ENCODE assay signal across 9 cellular contexts in genomic region chr2:173571021-173571821, GRCh38.
DNase-seq lines count a peak whose midpoint lies in the region; ATAC-seq and TF ChIP-seq lines count a peak whose summit lies in the region.
"Had no signal": no experiment of that assay in that cellular context is flagged by ENCODE, and none has a peak within 500 bp of the region (broad histone marks: within the 10 kb centered on the region; RNA-seq: fewer than 3 reads in every experiment).

No MANE protein-coding gene starts in this region.

- H3K9ac ChIP-seq in HUES6 (ENCODE audit: low read length): no peak overlapping the region

- H3K9me3 ChIP-seq in HUES6 (ENCODE audit: control insufficient read depth, insufficient read depth, low read depth, low read length) (no peaks in the 10 kb centered on the region), Panc1 (ENCODE audit: control insufficient read depth, insufficient read depth, low read depth, low read length) (peaks cover 4% of the 10 kb centered on the region; the same call in 1 of the 2 replicates), stomach (no peaks in the 10 kb centered on the region), sigmoid colon (no peaks in the 10 kb centered on the region)
- H3K9me3 ChIP-seq: thoracic aorta had no signal

- peak; percentile 24 for DNase-seq in COLO668 (lab: John Stamatoyannopoulos, UW; ENCODE audit: unreplicated experiment)
- peak; percentile 30 for DNase-seq in Panc1 (ENCODE audit: low read depth, low spot score)
- peak in 1 of 2 donors; percentile 67 for DNase-seq in foreskin fibroblast
- DNase-seq in stomach: no peak
- DNase-seq in sigmoid colon: no peak
- no peak for DNase-seq in activated T-cell treated with anti-CD3 and anti-CD28 coated beads, Interleukin-2, amount 50 U/mL, for 72 hours

- ATAC-seq in Panc1 (peak; percentile 89), GM18502 (IDR thresholded peaks at IDR 0.05; ENCODE audit: poor library complexity, unreplicated experiment) (no peak)
- ATAC-seq in activated T-cell treated with anti-CD3 and anti-CD28 coated beads, Interleukin-2, amount 50 U/mL, for 72 hours (replicated peaks in 1 of 2): no peak

- no peak overlapping the region for H3K4me3 Mint-ChIP-seq in activated T-cell treated with anti-CD3 and anti-CD28 coated beads, Interleukin-2, amount 50 U/mL, for 72 hours

- H3K4me1 ChIP-seq in HUES6 (ENCODE audit: control insufficient read depth, insufficient read depth, low read length): peaks cover 28% of the 10 kb centered on the region
- peaks cover 13% of the 10 kb centered on the region for H3K4me1 ChIP-seq in Panc1 (ENCODE audit: control insufficient read depth, insufficient read depth, low read length)
- peaks cover 6 to 22% (median 14%) of the 10 kb centered on the region in 4 donors for H3K4me1 ChIP-seq in stomach
- H3K4me1 ChIP-seq in sigmoid colon: peaks cover 0 to 3% (median 0%) of the 10 kb centered on the region in 4 donors

- H3K27ac Mint-ChIP-seq in activated T-cell treated with anti-CD3 and anti-CD28 coated beads, Interleukin-2, amount 50 U/mL, for 72 hours: no peak overlapping the region

- CTCF ChIA-PET in Panc1 (lab: Charles Lee): no interaction called here

- peak; percentile 73 for TF ChIP-seq CTCF in Panc1 (IDR thresholded peaks at IDR 0.05)
- TF ChIP-seq CTCF in foreskin fibroblast (IDR thresholded peaks at IDR 0.05; ENCODE audit: low read depth, low read length): peak; percentile 38
- TF ChIP-seq CTCF in stomach (IDR thresholded peaks at IDR 0.05): peak in 3 of 7 experiments; percentile 20 to 23 (median 22)
- TF ChIP-seq CTCF in sigmoid colon (IDR thresholded peaks at IDR 0.05): peak in 1 of 4 experiments; percentile 29

- WGBS in stomach, 5 donors: 8 to 12% (median 9%) methylated on average over 10 of the region's 10 CpGs
- 8 to 12% methylated on average over 10 of the region's 10 CpGs for WGBS in sigmoid colon, 2 donors

- intact Hi-C loops in Panc1 (cut with micrococcal nuclease; ENCODE audit: unreplicated experiment) (loop anchor here (1.0 to 5.0 kb wide), 2 partner anchors 169 to 181 kb away; no protein-coding TSS in a partner anchor), stomach (cut with DNase I; ENCODE audit: low total_unique reads) (no loop called here), sigmoid colon (cut with DNase I) (loop anchor here (10.0 kb wide), 1 partner anchor 764 kb away; the partner anchor contains the start of gene SP9)

- H3K4me3 ChIP-seq in HUES6 (ENCODE audit: low read depth, low read length) (peak overlapping the region; percentile 17), Panc1 (ENCODE audit: low read depth in 2 of 2, low read length in 2 of 2) (peak overlapping the region in 1 of 2 experiments; percentile 36; a peak in 2 of 4 replicates), foreskin fibroblast (ENCODE audit: low read depth in 1 of 2, low read length in 2 of 2) (no peak overlapping the region), stomach (peak overlapping the region in 1 of 4 donors; percentile 14), sigmoid colon (no peak overlapping the region)
- H3K4me3 ChIP-seq: thoracic aorta had no signal

- H3K27me3 ChIP-seq in HUES6 (ENCODE audit: control insufficient read depth, insufficient read depth, low read length): no peaks in the 10 kb centered on the region
- H3K27me3 ChIP-seq in Panc1 (ENCODE audit: control insufficient read depth, insufficient read depth, low read length): no peaks in the 10 kb centered on the region
- no peaks in the 10 kb centered on the region for H3K27me3 ChIP-seq in stomach
- no peaks in the 10 kb centered on the region for H3K27me3 ChIP-seq in sigmoid colon

- POLR2A ChIA-PET in Panc1 (lab: Charles Lee): no interaction called here

- BruUV-seq in Panc1 (replicated peaks; lab: Mats Ljungman, UMichigan): no TSS peak

- peaks cover 37% of the 10 kb centered on the region for H3K27me3 Mint-ChIP-seq in activated T-cell treated with anti-CD3 and anti-CD28 coated beads, Interleukin-2, amount 50 U/mL, for 72 hours (ENCODE audit: low read depth)

- H3K36me3 ChIP-seq in HUES6 (ENCODE audit: control insufficient read depth, insufficient read depth, low read length) (no peaks in the 10 kb centered on the region), Panc1 (ENCODE audit: control insufficient read depth, insufficient read depth, low read length) (no peaks in the 10 kb centered on the region), stomach (no peaks in the 10 kb centered on the region), sigmoid colon (no peaks in the 10 kb centered on the region)
- H3K36me3 ChIP-seq: thoracic aorta had no signal

- TF ChIP-seq EP300 in stomach (IDR thresholded peaks at IDR 0.05) (no peak), sigmoid colon (IDR thresholded peaks at IDR 0.05) (no peak)

- no peak overlapping the region for H3K27ac ChIP-seq in HUES6 (ENCODE audit: low read depth, low read length)
- H3K27ac ChIP-seq in Panc1 (ENCODE audit: low read length): peak overlapping the region; percentile 74
- H3K27ac ChIP-seq in stomach: peak overlapping the region in 4 of 5 donors; percentile 25 to 76 (median 62)
- no peak overlapping the region for H3K27ac ChIP-seq in sigmoid colon
- H3K27ac ChIP-seq: thoracic aorta had no signal

- H3K4me1 Mint-ChIP-seq in activated T-cell treated with anti-CD3 and anti-CD28 coated beads, Interleukin-2, amount 50 U/mL, for 72 hours (ENCODE audit: low read depth): peaks cover 12% of the 10 kb centered on the region

- no peak for TF ChIP-seq POLR2A in stomach (IDR thresholded peaks at IDR 0.05)
- no peak for TF ChIP-seq POLR2A in sigmoid colon (IDR thresholded peaks at IDR 0.05)

- H3K36me3 Mint-ChIP-seq in activated T-cell treated with anti-CD3 and anti-CD28 coated beads, Interleukin-2, amount 50 U/mL, for 72 hours (ENCODE audit: insufficient read depth in 2 of 2): peaks cover 0 to 3% of the 10 kb centered on the region in 2 donors

- peaks cover 4 to 6% of the 10 kb centered on the region in 2 donors for H3K9me3 Mint-ChIP-seq in activated T-cell treated with anti-CD3 and anti-CD28 coated beads, Interleukin-2, amount 50 U/mL, for 72 hours

- in situ Hi-C loops in Panc1 (cut with HindIII; ENCODE audit: low pct_unique_long_range_greater_than_20kb, low sequenced_read_pairs): no loop called here

Comparison
In these comparisons a context has a peak if more than half of its experiments do, and no peak if none do; other contexts are left out.
1. DNase-seq: peak in COLO668 (single experiment) and Panc1 (single experiment); none in stomach (single experiment), sigmoid colon (single experiment) and activated T-cell treated with anti-CD3 and anti-CD28 coated beads, Interleukin-2, amount 50 U/mL, for 72 hours (0 of 2).
2. H3K27ac ChIP-seq: peak in Panc1 (single experiment) and stomach (4 of 5); none in HUES6 (single experiment) and sigmoid colon (0 of 4).